ENCODE assay signal across 7 cellular contexts in the genomic region with DNA sequence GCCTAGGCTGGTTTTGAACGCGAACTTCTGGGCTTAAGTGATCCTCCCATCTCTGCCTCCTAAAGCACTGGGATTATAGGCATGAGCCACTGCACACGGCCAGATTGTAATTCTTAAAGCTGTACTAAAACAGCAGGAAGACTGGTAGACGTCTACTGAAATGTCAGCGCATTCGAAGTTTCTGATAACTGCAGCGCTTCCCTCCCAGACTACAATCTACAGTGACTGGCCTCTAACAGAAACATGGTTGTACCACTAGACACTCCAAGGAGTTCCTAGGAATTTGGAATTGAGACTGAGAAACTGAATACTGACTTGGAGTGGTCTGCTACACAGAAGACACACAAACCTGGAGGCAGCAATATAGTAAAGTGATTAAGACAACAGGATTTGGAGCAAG. TPM values are rescaled to one million over a fixed set of nuclear protein-coding genes. Genes with fewer than 3 reads are reported as not detected.
A peak's percentile ranks its signal among the peaks of the same experiment; 100 is the strongest.
DNase-seq lines count a peak whose midpoint lies in the region; ATAC-seq and TF ChIP-seq lines count a peak whose summit lies in the region.

No MANE protein-coding gene starts in this region.

- peak overlapping the region in 9 of 10 donors; percentile 91 to 99 (median 96) for H3K27ac ChIP-seq in heart right ventricle

- H3K36me3 Mint-ChIP-seq in HFFc6 (ENCODE audit: low read depth) (peaks cover 42% of the 10 kb centered on the region), activated B cell treated with CpG ODN at 0.5 μM for 24 hours (ENCODE audit: low read depth) (peaks cover 66% of the 10 kb centered on the region)

- H3K4me3 ChIP-seq in heart right ventricle, result peak overlapping the region; percentile 65 to 89 (median 78)
- peak overlapping the region; percentile 97 for H3K4me3 ChIP-seq in skeletal muscle cell (ENCODE audit: low read depth, low read length)

- H3K9me3 ChIP-seq in heart right ventricle, result no peaks in the 10 kb centered on the region

- H3K36me3 ChIP-seq in heart right ventricle, result peaks cover 0 to 61% (median 10%) of the 10 kb centered on the region in 9 donors

- H3K27ac Mint-ChIP-seq in HFFc6, result peak overlapping the region; percentile 100
- H3K27ac Mint-ChIP-seq in activated B cell treated with CpG ODN at 0.5 μM for 24 hours, result peak overlapping the region; percentile 99

- intact Hi-C loops in activated B cell treated with CpG ODN at 0.5 μM for 24 hours (cut with micrococcal nuclease), result loop anchor here (1.0 to 5.0 kb wide), 10 partner anchors 14 to 1082 kb away; a partner anchor contains a TSS
- intact Hi-C loops in heart right ventricle (cut with DNase I), result loop anchor here in 4 of 10 donors (10.0 kb wide), 2 partner anchors 170 to 420 kb away; a partner anchor contains a TSS

- 19 to 27% methylated on average over 7 of the region's 7 CpGs for WGBS in heart right ventricle, 2 donors

- TF ChIP-seq CTCF in HFFc6 (IDR thresholded peaks at IDR 0.05) (no peak), activated B cell treated with CpG ODN at 0.5 μM for 24 hours (IDR thresholded peaks at IDR 0.05) (no peak), heart right ventricle (IDR thresholded peaks at IDR 0.05) (no peak)

- ATAC-seq in activated B cell treated with CpG ODN at 0.5 μM for 24 hours (ENCODE audit: low read depth), result no peak
- peak in 2 of 8 donors; percentile 4 to 11 for ATAC-seq in heart right ventricle

- peaks cover 0 to 33% (median 24%) of the 10 kb centered on the region in 9 donors for H3K4me1 ChIP-seq in heart right ventricle

- POLR2A ChIA-PET in activated B cell treated with CpG ODN at 0.5 μM for 24 hours (lab: Charles Lee), result interaction anchor here (0.7 to 2.2 kb wide), 10 partner anchors 9 to 554 kb away, joined by 3 to 29 read pairs (median 7); a partner anchor contains a TSS

- H3K4me1 Mint-ChIP-seq in HFFc6 (ENCODE audit: low read depth), result peaks cover 17% of the 10 kb centered on the region
- H3K4me1 Mint-ChIP-seq in activated B cell treated with CpG ODN at 0.5 μM for 24 hours, result peaks cover 55% of the 10 kb centered on the region

- H3K4me3 Mint-ChIP-seq in HFFc6 (peak overlapping the region; percentile 99), activated B cell treated with CpG ODN at 0.5 μM for 24 hours (peak overlapping the region; percentile 99)

- peaks cover 3% of the 10 kb centered on the region; the same call in 1 of the 2 replicates for H3K27me3 Mint-ChIP-seq in HFFc6 (ENCODE audit: insufficient read depth)
- H3K27me3 Mint-ChIP-seq in activated B cell treated with CpG ODN at 0.5 μM for 24 hours, result no peaks in the 10 kb centered on the region

- H3K27me3 ChIP-seq in heart right ventricle, result no peaks in the 10 kb centered on the region

- CTCF ChIA-PET in activated B cell treated with CpG ODN at 0.5 μM for 24 hours (lab: Charles Lee), result interaction anchor here (0.6 to 1.4 kb wide), 3 partner anchors 37 to 174 kb away, joined by 3 to 4 read pairs (median 3); no protein-coding TSS in a partner anchor

- no peak for DNase-seq in HFFc6
- DNase-seq in activated B cell treated with CpG ODN at 0.5 μM for 24 hours, result no peak
- no peak for DNase-seq in heart right ventricle
- no peak for DNase-seq in skeletal muscle cell (ENCODE audit: low read depth)
- DNase-seq in NCI-H446 treated with DMSO at 0.1 percent for 48 hours (lab: John Stamatoyannopoulos, UW), result no peak
- no peak for DNase-seq in NCI-H1048 (lab: John Stamatoyannopoulos, UW)
- DNase-seq in COLO668 (lab: John Stamatoyannopoulos, UW; ENCODE audit: unreplicated experiment), result no peak

- no peaks in the 10 kb centered on the region for H3K9me3 Mint-ChIP-seq in HFFc6
- H3K9me3 Mint-ChIP-seq in activated B cell treated with CpG ODN at 0.5 μM for 24 hours, result no peaks in the 10 kb centered on the region

RNA-seq across cellular contexts. Expression of a gene that starts 1.0 kb away (rescaled TPM):
- total RNA-seq in HFFc6 (2021; fragmentation: NEBNext Ultra II Directional; extraction: Animal tissue kit (Norgen Biotek cat#: 25700)), result 10 to 100 TPM in 4 of 6 experiments, 1 to 10 TPM in 2; 9.5 to 13.0 (median 11.8) TPM
- total RNA-seq in activated B cell treated with CpG ODN at 0.5 μM for 24 hours (31.9 and 32.9 TPM in 2 replicates), heart right ventricle (10 to 100 TPM; 11.6 to 15.7 (median 13.2) TPM)
- 1 to 10 TPM; 5.1 to 5.6 TPM for polyA plus RNA-seq in heart right ventricle

RNA-seq across cellular contexts. Expression of a gene that starts 1.2 kb away (rescaled TPM):
- total RNA-seq in HFFc6 (2021; fragmentation: NEBNext Ultra II Directional; extraction: Animal tissue kit (Norgen Biotek cat#: 25700)), result 10 to 100 TPM; 45.2 to 72.1 (median 56.0) TPM
- total RNA-seq in activated B cell treated with CpG ODN at 0.5 μM for 24 hours, result 56.0 and 56.5 TPM in 2 replicates
- total RNA-seq in heart right ventricle, result 10 to 100 TPM; 47.7 to 81.9 (median 58.2) TPM
- 10 to 100 TPM; 40.6 to 68.6 TPM for polyA plus RNA-seq in heart right ventricle

RNA-seq across cellular contexts. Expression of a gene that starts 30.3 kb away (rescaled TPM):
- 1 to 10 TPM; 6.3 to 9.9 (median 8.4) TPM for total RNA-seq in HFFc6 (2021; fragmentation: NEBNext Ultra II Directional; extraction: Animal tissue kit (Norgen Biotek cat#: 25700))
- 23.5 and 24.2 TPM in 2 replicates for total RNA-seq in activated B cell treated with CpG ODN at 0.5 μM for 24 hours
- total RNA-seq in heart right ventricle, result 10 to 100 TPM in 1 of 10 donors, 1 to 10 TPM in 9; 4.7 to 11.0 (median 6.7) TPM
- polyA plus RNA-seq in heart right ventricle, result 1 to 10 TPM; 2.3 to 2.4 TPM
